ENCODE assay signal across 15 cellular contexts in genomic region chr2:106127282-106127771, GRCh38.
DNase-seq lines count a peak whose midpoint lies in the region; ATAC-seq and TF ChIP-seq lines count a peak whose summit lies in the region.
"Had no signal": no experiment of that assay in that cellular context is flagged by ENCODE, and none has a peak within 500 bp of the region (broad histone marks: within the 10 kb centered on the region; RNA-seq: fewer than 3 reads in every experiment).

No MANE protein-coding gene starts in this region.

- no peak for TF ChIP-seq CTCF in activated CD8-positive, alpha-beta T cell treated with anti-CD3 and anti-CD28 coated beads for 36 hours (IDR thresholded peaks at IDR 0.05)
- no peak for TF ChIP-seq CTCF in hepatocyte (IDR thresholded peaks at IDR 0.05; ENCODE audit: poor library complexity)
- no peak for TF ChIP-seq CTCF in stomach (IDR thresholded peaks at IDR 0.05)
- no peak for TF ChIP-seq CTCF in prostate gland (IDR thresholded peaks at IDR 0.05)

- H3K27me3 ChIP-seq in hepatocyte, result no peaks in the 10 kb centered on the region
- H3K27me3 ChIP-seq in stomach, result no peaks in the 10 kb centered on the region
- no peaks in the 10 kb centered on the region for H3K27me3 ChIP-seq in prostate gland (replicated peaks; ENCODE audit: insufficient read depth)

- H3K27ac Mint-ChIP-seq in activated naive CD4-positive, alpha-beta T cell treated with anti-CD3 and anti-CD28 coated beads, Interleukin-2, amount 50 U/mL, for 24 hours, result peak overlapping the region; percentile 75
- peak overlapping the region; percentile 32 for H3K27ac Mint-ChIP-seq in activated CD8-positive, alpha-beta T cell treated with anti-CD3 and anti-CD28 coated beads for 36 hours

- H3K9me3 ChIP-seq in hepatocyte (ENCODE audit: low read depth) (no peaks in the 10 kb centered on the region), stomach (no peaks in the 10 kb centered on the region), prostate gland (no peaks in the 10 kb centered on the region)

- no peak for DNase-seq in activated naive CD4-positive, alpha-beta T cell treated with Interleukin-2 at 50 U/mL for 16 hours
- DNase-seq in activated CD8-positive, alpha-beta T cell treated with anti-CD3 and anti-CD28 coated beads for 36 hours, result no peak
- DNase-seq in hepatocyte (ENCODE audit: low spot score), result no peak
- DNase-seq in stomach, result no peak
- no peak for DNase-seq in hepatic stellate cell (ENCODE audit: low spot score)
- no peak for DNase-seq in prostate gland (ENCODE audit: low spot score)
- DNase-seq: hippocampal formation, NCI-H2171, NCI-H82, WERI-Rb-1 had no signal

- H2AFZ ChIP-seq in hepatocyte, result no peak overlapping the region

- H3K4me3 Mint-ChIP-seq in activated naive CD4-positive, alpha-beta T cell treated with anti-CD3 and anti-CD28 coated beads, Interleukin-2, amount 50 U/mL, for 24 hours, result no peak overlapping the region
- H3K4me3 Mint-ChIP-seq in activated CD8-positive, alpha-beta T cell treated with anti-CD3 and anti-CD28 coated beads for 36 hours, result no peak overlapping the region

- H3K4me1 ChIP-seq in hepatocyte (ENCODE audit: insufficient read depth), result peaks cover 45% of the 10 kb centered on the region
- H3K4me1 ChIP-seq in stomach, result peaks cover 11 to 50% (median 33%) of the 10 kb centered on the region in 4 donors
- no peaks in the 10 kb centered on the region for H3K4me1 ChIP-seq in prostate gland (replicated peaks)

- H3K4me3 ChIP-seq in hepatocyte (no peak overlapping the region), stomach (no peak overlapping the region), prostate gland (no peak overlapping the region)
- H3K4me3 ChIP-seq: coronary artery had no signal

- H3K9me3 Mint-ChIP-seq in activated naive CD4-positive, alpha-beta T cell treated with anti-CD3 and anti-CD28 coated beads, Interleukin-2, amount 50 U/mL, for 24 hours, result no peaks in the 10 kb centered on the region
- no peaks in the 10 kb centered on the region for H3K9me3 Mint-ChIP-seq in activated CD8-positive, alpha-beta T cell treated with anti-CD3 and anti-CD28 coated beads for 36 hours

- peaks cover 37% of the 10 kb centered on the region for H3K4me1 Mint-ChIP-seq in activated naive CD4-positive, alpha-beta T cell treated with anti-CD3 and anti-CD28 coated beads, Interleukin-2, amount 50 U/mL, for 24 hours
- H3K4me1 Mint-ChIP-seq in activated CD8-positive, alpha-beta T cell treated with anti-CD3 and anti-CD28 coated beads for 36 hours (ENCODE audit: low read depth), result peaks cover 27% of the 10 kb centered on the region

- peak overlapping the region; percentile 90 for H3K27ac ChIP-seq in hepatocyte
- H3K27ac ChIP-seq in stomach, result peak overlapping the region; percentile 9 to 53 (median 33)
- no peak overlapping the region for H3K27ac ChIP-seq in prostate gland
- H3K27ac ChIP-seq: coronary artery, KMS-11, WERI-Rb-1 had no signal

- no peak for ATAC-seq in activated CD8-positive, alpha-beta T cell treated with anti-CD3 and anti-CD28 coated beads for 36 hours
- ATAC-seq in GM21447 (IDR thresholded peaks at IDR 0.05; ENCODE audit: unreplicated experiment), result no peak

- peaks cover 19% of the 10 kb centered on the region for H3K36me3 Mint-ChIP-seq in activated naive CD4-positive, alpha-beta T cell treated with anti-CD3 and anti-CD28 coated beads, Interleukin-2, amount 50 U/mL, for 24 hours
- H3K36me3 Mint-ChIP-seq in activated CD8-positive, alpha-beta T cell treated with anti-CD3 and anti-CD28 coated beads for 36 hours (ENCODE audit: low read depth), result peaks cover 46% of the 10 kb centered on the region

- TF ChIP-seq EP300 in stomach (IDR thresholded peaks at IDR 0.05), result no peak

- H3K27me3 Mint-ChIP-seq in activated naive CD4-positive, alpha-beta T cell treated with anti-CD3 and anti-CD28 coated beads, Interleukin-2, amount 50 U/mL, for 24 hours, result no peaks in the 10 kb centered on the region
- H3K27me3 Mint-ChIP-seq in activated CD8-positive, alpha-beta T cell treated with anti-CD3 and anti-CD28 coated beads for 36 hours, result no peaks in the 10 kb centered on the region
- H3K27me3 Mint-ChIP-seq: progenitor cell of endocrine pancreas had no signal

- H3K4me2 ChIP-seq in hepatocyte, result peak overlapping the region; percentile 12
- H3K4me2 ChIP-seq: KMS-11 had no signal

- H4K20me1 ChIP-seq in hepatocyte (ENCODE audit: insufficient read depth, poor library complexity, severe bottlenecking), result no peaks in the 10 kb centered on the region

- H3K36me3 ChIP-seq in hepatocyte (replicated peaks; ENCODE audit: insufficient read depth, low read depth) (no peaks in the 10 kb centered on the region), stomach (peaks cover 6 to 38% (median 35%) of the 10 kb centered on the region in 4 donors), prostate gland (no peaks in the 10 kb centered on the region)

- WGBS in hepatocyte (ENCODE audit: low lambda C conversion rate, missing lambda C conversion rate), result 73% methylated on average over 5 of the region's 5 CpGs
- 77 to 87% (median 82%) methylated on average over 5 of the region's 5 CpGs for WGBS in stomach, 5 donors
- WGBS in prostate gland, result 87% methylated on average over 5 of the region's 5 CpGs

- peaks cover 20% of the 10 kb centered on the region for H3K79me2 ChIP-seq in hepatocyte

- CTCF ChIA-PET in activated CD8-positive, alpha-beta T cell treated with anti-CD3 and anti-CD28 coated beads for 36 hours (lab: Charles Lee), result no interaction called here

- POLR2A ChIA-PET in activated CD8-positive, alpha-beta T cell treated with anti-CD3 and anti-CD28 coated beads for 36 hours (lab: Charles Lee), result interaction anchor here (1.4 kb wide), 1 partner anchor 33 kb away, joined by 3 read pairs; no protein-coding TSS in a partner anchor

- no peak for TF ChIP-seq POLR2A in stomach (IDR thresholded peaks at IDR 0.05)
- TF ChIP-seq POLR2A in prostate gland (IDR thresholded peaks at IDR 0.05), result no peak

- no peaks in the 10 kb centered on the region for H3K9me2 ChIP-seq in hepatocyte (replicated peaks; ENCODE audit: insufficient read depth)

- intact Hi-C loops in activated CD8-positive, alpha-beta T cell treated with anti-CD3 and anti-CD28 coated beads for 36 hours (cut with micrococcal nuclease), result no loop called here
- intact Hi-C loops in stomach (cut with DNase I; ENCODE audit: low total_unique reads) (no loop called here), prostate gland (cut with DNase I) (loop anchor here (5.0 kb wide), 1 partner anchor 65 kb away; the partner anchor contains the start of gene UXS1)

Comparison
In these comparisons a context has a peak if more than half of its experiments do, and no peak if none do; other contexts are left out.
1. H3K27ac ChIP-seq: peak in hepatocyte (single experiment) and stomach (5 of 5); none in prostate gland (0 of 2).